ENCODE assay signal across 13 cellular contexts in genomic region chr21:38282921-38283320, GRCh38. TPM values are rescaled to one million over a fixed set of nuclear protein-coding genes. Genes with fewer than 3 reads are reported as not detected.
DNase-seq lines count a peak whose midpoint lies in the region; ATAC-seq and TF ChIP-seq lines count a peak whose summit lies in the region.
"Had no signal": no experiment of that assay in that cellular context is flagged by ENCODE, and none has a peak within 500 bp of the region (broad histone marks: within the 10 kb centered on the region; RNA-seq: fewer than 3 reads in every experiment).

No MANE protein-coding gene starts in this region.

- intact Hi-C loops in MCF 10A (cut with micrococcal nuclease), result no loop called here
- intact Hi-C loops in breast epithelium (cut with DNase I; ENCODE audit: low total_unique reads), result no loop called here

- peak; percentile 80 for DNase-seq in MCF 10A (ENCODE audit: unreplicated experiment)
- no peak for DNase-seq in breast epithelium (ENCODE audit: low spot score in 2 of 2)
- peak; percentile 14 for DNase-seq in SKM-1 (lab: John Stamatoyannopoulos, UW; ENCODE audit: unreplicated experiment)
- DNase-seq in iris pigment epithelial cell (ENCODE audit: low read depth), result peak; percentile 72
- no peak for DNase-seq in upper lobe of left lung
- no peak for DNase-seq in activated gamma-delta T cell (lab: John Stamatoyannopoulos, UW)
- no peak for DNase-seq in DMS153 (lab: John Stamatoyannopoulos, UW)
- DNase-seq: activated T-cell treated with anti-CD3 and anti-CD28 coated beads, Interleukin-2, amount 50 U/mL, for 48 hours; amniotic stem cell; GDM1; heart left ventricle; T-helper 9 cell had no signal

- TF ChIP-seq POLR2A in breast epithelium (IDR thresholded peaks at IDR 0.05) (no peak), upper lobe of left lung (IDR thresholded peaks at IDR 0.05) (peak in 1 of 4 donors; percentile 22)

- H3K27ac ChIP-seq in breast epithelium, result peak overlapping the region in 1 of 2 donors; percentile 40
- peak overlapping the region; percentile 55 to 83 (median 76) for H3K27ac ChIP-seq in upper lobe of left lung

- H3K4me3 Mint-ChIP-seq in MCF 10A (ENCODE audit: unreplicated experiment), result no peak overlapping the region

- no peak for TF ChIP-seq CTCF in MCF 10A (IDR thresholded peaks at IDR 0.05; ENCODE audit: unreplicated experiment)
- no peak for TF ChIP-seq CTCF in breast epithelium (IDR thresholded peaks at IDR 0.05)
- no peak for TF ChIP-seq CTCF in upper lobe of left lung (IDR thresholded peaks at IDR 0.05)

- no peaks in the 10 kb centered on the region for H3K4me1 ChIP-seq in breast epithelium
- peaks cover 7 to 36% (median 21%) of the 10 kb centered on the region in 4 donors for H3K4me1 ChIP-seq in upper lobe of left lung

- H3K27me3 ChIP-seq in breast epithelium (no peaks in the 10 kb centered on the region), upper lobe of left lung (no peaks in the 10 kb centered on the region)
- H3K27me3 ChIP-seq: heart left ventricle had no signal

- POLR2A ChIA-PET in MCF 10A (lab: Yijun Ruan, JAX), result interaction anchor here (0.7 to 1.1 kb wide), 3 partner anchors 9 to 112 kb away, joined by 3 read pairs; no protein-coding TSS in a partner anchor

- H3K4me1 Mint-ChIP-seq in MCF 10A (ENCODE audit: insufficient read depth, unreplicated experiment), result peaks cover 55% of the 10 kb centered on the region

- no peaks in the 10 kb centered on the region for H3K36me3 Mint-ChIP-seq in MCF 10A (ENCODE audit: insufficient read depth, unreplicated experiment)

- no peaks in the 10 kb centered on the region for H3K9me3 Mint-ChIP-seq in MCF 10A (ENCODE audit: unreplicated experiment)

- no TSS peak for BruUV-seq in MCF 10A (replicated peaks; lab: Mats Ljungman, UMichigan)

- peak; percentile 47 to 83 (median 70) for TF ChIP-seq EP300 in upper lobe of left lung (IDR thresholded peaks at IDR 0.05)

- H3K27me3 Mint-ChIP-seq in MCF 10A (ENCODE audit: insufficient read depth, unreplicated experiment), result no peaks in the 10 kb centered on the region

- CTCF ChIA-PET in MCF 10A (lab: Yijun Ruan, JAX), result interaction anchor here (1.0 kb wide), 1 partner anchor 47 kb away, joined by 3 read pairs; no protein-coding TSS in a partner anchor

- ATAC-seq in upper lobe of left lung (ENCODE audit: low FRiP score in 2 of 2), result peak in 1 of 2 donors; percentile 76
- ATAC-seq in HG02759 (IDR thresholded peaks at IDR 0.05; ENCODE audit: unreplicated experiment), result no peak

- 84 to 97% methylated on average over 3 of the region's 3 CpGs for WGBS in upper lobe of left lung, 2 donors

- H3K36me3 ChIP-seq in breast epithelium (no peaks in the 10 kb centered on the region), upper lobe of left lung (peaks cover 0 to 3% (median 0%) of the 10 kb centered on the region in 4 donors)
- H3K36me3 ChIP-seq: heart left ventricle had no signal

- peak overlapping the region; percentile 1 for H3K27ac Mint-ChIP-seq in MCF 10A (ENCODE audit: low read depth, unreplicated experiment)

- H3K4me3 ChIP-seq in breast epithelium (no peak overlapping the region), upper lobe of left lung (no peak overlapping the region)
- H3K4me3 ChIP-seq: heart left ventricle had no signal

- H3K9me3 ChIP-seq in breast epithelium, result no peaks in the 10 kb centered on the region
- no peaks in the 10 kb centered on the region for H3K9me3 ChIP-seq in upper lobe of left lung
- H3K9me3 ChIP-seq: heart left ventricle had no signal

RNA-seq across cellular contexts. Expression of gene KCNJ15, which starts 26.1 kb away (rescaled TPM):
- total RNA-seq in MCF 10A (2022) (2.2 and 2.4 TPM in 2 replicates), breast epithelium (1 to 10 TPM in 1 of 3 donors, under 1 TPM in 2; 0.80 to 6.9 (median 0.98) TPM), upper lobe of left lung (10 to 100 TPM; 17.9 to 93.0 (median 48.6) TPM)

Comparison
In these comparisons a context has a peak if more than half of its experiments do, and no peak if none do; other contexts are left out.
1. DNase-seq: peak in MCF 10A (single experiment), SKM-1 (single experiment) and iris pigment epithelial cell (single experiment); none in breast epithelium (0 of 2), upper lobe of left lung (0 of 2), activated gamma-delta T cell (single experiment) and DMS153 (single experiment).